1 cellular context compared by ENCODE assay signal in genomic region chrX:132737743-132738142, GRCh38.
TF ChIP-seq lines count a peak whose summit lies in the region.

No MANE protein-coding gene starts in this region.

TF ChIP-seq in WTC11, 78 proteins besides CTCF, POLR2A, EP300 and RAD21 (continued from another document):
- TF ChIP-seq, protein P1, sequence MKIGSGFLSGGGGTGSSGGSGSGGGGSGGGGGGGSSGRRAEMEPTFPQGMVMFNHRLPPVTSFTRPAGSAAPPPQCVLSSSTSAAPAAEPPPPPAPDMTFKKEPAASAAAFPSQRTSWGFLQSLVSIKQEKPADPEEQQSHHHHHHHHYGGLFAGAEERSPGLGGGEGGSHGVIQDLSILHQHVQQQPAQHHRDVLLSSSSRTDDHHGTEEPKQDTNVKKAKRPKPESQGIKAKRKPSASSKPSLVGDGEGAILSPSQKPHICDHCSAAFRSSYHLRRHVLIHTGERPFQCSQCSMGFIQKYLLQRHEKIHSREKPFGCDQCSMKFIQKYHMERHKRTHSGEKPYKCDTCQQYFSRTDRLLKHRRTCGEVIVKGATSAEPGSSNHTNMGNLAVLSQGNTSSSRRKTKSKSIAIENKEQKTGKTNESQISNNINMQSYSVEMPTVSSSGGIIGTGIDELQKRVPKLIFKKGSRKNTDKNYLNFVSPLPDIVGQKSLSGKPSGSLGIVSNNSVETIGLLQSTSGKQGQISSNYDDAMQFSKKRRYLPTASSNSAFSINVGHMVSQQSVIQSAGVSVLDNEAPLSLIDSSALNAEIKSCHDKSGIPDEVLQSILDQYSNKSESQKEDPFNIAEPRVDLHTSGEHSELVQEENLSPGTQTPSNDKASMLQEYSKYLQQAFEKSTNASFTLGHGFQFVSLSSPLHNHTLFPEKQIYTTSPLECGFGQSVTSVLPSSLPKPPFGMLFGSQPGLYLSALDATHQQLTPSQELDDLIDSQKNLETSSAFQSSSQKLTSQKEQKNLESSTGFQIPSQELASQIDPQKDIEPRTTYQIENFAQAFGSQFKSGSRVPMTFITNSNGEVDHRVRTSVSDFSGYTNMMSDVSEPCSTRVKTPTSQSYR (CRISPR knock-in tag; IDR thresholded peaks at IDR 0.05) = no peak
- no peak for TF ChIP-seq ZNF396 (CRISPR knock-in tag; IDR thresholded peaks at IDR 0.05; ENCODE audit: borderline replicate concordance)
- no peak for TF ChIP-seq ETV6 (CRISPR knock-in tag; IDR thresholded peaks at IDR 0.05)
- no peak for TF ChIP-seq AR (CRISPR knock-in tag; IDR thresholded peaks at IDR 0.05)
- no peak for TF ChIP-seq GABPB1 (CRISPR knock-in tag; IDR thresholded peaks at IDR 0.05)
